ENCODE assay signal across 26 cellular contexts in the genomic region with DNA sequence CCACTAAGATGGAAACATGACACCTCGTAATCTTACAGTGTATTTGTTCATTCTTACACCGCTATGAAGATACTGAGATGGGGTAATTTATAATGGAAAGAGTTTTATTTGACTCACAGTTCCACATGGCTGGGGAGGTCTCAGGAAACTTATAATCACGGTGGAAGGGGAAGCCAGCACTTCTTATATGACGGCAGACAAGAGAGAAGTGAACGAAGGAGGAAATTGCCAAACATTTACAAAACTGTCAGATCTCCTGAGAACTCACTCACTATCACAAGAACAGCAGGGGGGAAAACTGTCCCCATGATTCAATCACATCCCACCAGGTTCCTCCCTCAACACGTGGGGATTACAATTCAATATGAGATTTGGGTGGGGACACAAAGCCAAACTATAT.
"Had no signal": no experiment of that assay in that cellular context is flagged by ENCODE, and none has a peak within 500 bp of the region (broad histone marks: within the 10 kb centered on the region; RNA-seq: fewer than 3 reads in every experiment).

No MANE protein-coding gene starts in this region.

- H3K4me1 Mint-ChIP-seq: natural killer cell had no signal

- H3K36me3 ChIP-seq: adrenal gland, ascending aorta, brain microvascular endothelial cell, esophagus muscularis mucosa, pancreas, right atrium auricular region had no signal

- FAIRE-seq: frontal cortex, pancreas had no signal

- H3K4me2 ChIP-seq: hepatocyte had no signal

- H3K27me3 ChIP-seq: adrenal gland, ascending aorta, brain microvascular endothelial cell, esophagus muscularis mucosa, hepatocyte, right atrium auricular region had no signal

- ATAC-seq: activated T-cell treated with anti-CD3 and anti-CD28 coated beads, Interleukin-2, amount 50 U/mL, for 4 hours; left ventricle myocardium superior; pancreas; psoas muscle; stimulated activated naive CD8-positive, alpha-beta T cell treated with anti-CD3 and anti-CD28 coated beads, Interleukin-15, Interleukin-2, amounts not matched to agents 100 U/mL and 50 U/mL, for 24 hours had no signal

- H3K9me3 Mint-ChIP-seq: activated T-cell treated with anti-CD3 and anti-CD28 coated beads, Interleukin-2, amount 50 U/mL, for 4 hours; activated T-helper 2 cell treated with anti-CD3 and anti-CD28 coated beads, Interferon-gamma antibody, Interleukin-2, Interleukin-4, amounts not matched to agents 10 μg/mL and 5 μg/mL and 100 μg/mL, durations not matched to agents 14 hours and 24 hours and 36 hours; mesothelial cell of epicardium had no signal

- H3K9me3 ChIP-seq: adrenal gland, ascending aorta, esophagus muscularis mucosa, pancreas, psoas muscle, right atrium auricular region had no signal

- H3K4me3 Mint-ChIP-seq: activated naive CD8-positive, alpha-beta T cell; activated T-cell treated with anti-CD3 and anti-CD28 coated beads, Interleukin-2, amount 50 U/mL, for 4 hours; mesothelial cell of epicardium; natural killer cell; WTC11 had no signal

- H3K4me1 ChIP-seq: ascending aorta, pancreas, psoas muscle had no signal

- H3K4me3 ChIP-seq: adrenal gland, ascending aorta, esophagus muscularis mucosa, hepatocyte, pancreas, psoas muscle, right atrium auricular region had no signal

- H3K27ac Mint-ChIP-seq: activated naive CD8-positive, alpha-beta T cell; activated T-helper 2 cell treated with anti-CD3 and anti-CD28 coated beads, Interferon-gamma antibody, Interleukin-2, Interleukin-4, amounts not matched to agents 10 μg/mL and 5 μg/mL and 100 μg/mL, durations not matched to agents 14 hours and 24 hours and 36 hours; mesothelial cell of epicardium; natural killer cell; WTC11 had no signal

- H3K79me2 ChIP-seq: hepatocyte had no signal

- DNase-seq: activated CD8-positive, alpha-beta memory T cell treated with anti-CD3 and anti-CD28 coated beads for 24 hours; activated CD8-positive, alpha-beta memory T cell treated with anti-CD3 and anti-CD28 coated beads, Interleukin-2, amount 50 U/mL, for 48 hours; activated naive CD4-positive, alpha-beta T cell; activated T-cell treated with anti-CD3 and anti-CD28 coated beads, Interleukin-2, amount 50 U/mL, for 4 hours; adrenal gland; brain microvascular endothelial cell; central memory CD4-positive, alpha-beta T cell; dermis blood vessel endothelial cell; effector memory CD4-positive, alpha-beta T cell; glutamatergic neuron; left ventricle myocardium superior; natural killer cell; pancreas; psoas muscle; stimulated activated CD4-positive, alpha-beta T cell treated with anti-CD3 and anti-CD28 coated beads, Interleukin-12 subunit alpha, Interleukin-12 subunit beta, amount 100 ng/mL, for 4 hours; stimulated activated CD4-positive, alpha-beta T cell treated with anti-CD3 and anti-CD28 coated beads, Interleukin-4, amount 100 ng/mL, for 4 hours; stimulated activated naive CD8-positive, alpha-beta T cell treated with anti-CD3 and anti-CD28 coated beads, Interleukin-15, Interleukin-2, amounts not matched to agents 100 U/mL and 50 U/mL, for 24 hours had no signal

- H2AFZ ChIP-seq: hepatocyte had no signal

- H3K36me3 Mint-ChIP-seq: activated naive CD8-positive, alpha-beta T cell; mesothelial cell of epicardium; natural killer cell; WTC11 had no signal

- H3K27ac ChIP-seq: adrenal gland, ascending aorta, brain microvascular endothelial cell, esophagus muscularis mucosa, hepatocyte, pancreas, psoas muscle, right atrium auricular region had no signal
